10 cellular contexts compared by ENCODE assay signal in the genomic region with DNA sequence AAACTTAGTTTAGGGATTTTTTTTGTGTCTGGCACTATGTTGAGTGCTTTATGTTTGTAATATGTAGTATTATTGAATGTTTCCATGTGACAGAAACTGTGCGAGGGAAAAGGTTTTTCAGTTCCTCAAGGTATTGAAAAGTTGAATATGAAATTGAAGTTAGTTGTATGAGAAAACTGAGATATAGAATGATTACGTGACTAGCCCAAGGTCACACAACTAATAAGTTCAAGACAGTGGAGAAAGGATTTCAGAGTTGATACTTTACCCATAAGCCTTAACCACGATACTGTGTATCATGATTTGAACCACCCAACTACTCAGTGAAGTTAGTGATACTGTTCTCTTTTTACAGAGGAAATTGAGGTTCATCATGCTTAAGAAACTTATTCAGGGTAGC. TPM values are rescaled to one million over a fixed set of nuclear protein-coding genes. Genes with fewer than 3 reads are reported as not detected.
DNase-seq lines count a peak whose midpoint lies in the region; ATAC-seq, FAIRE-seq and TF ChIP-seq lines count a peak whose summit lies in the region.
"Had no signal": no experiment of that assay in that cellular context is flagged by ENCODE, and none has a peak within 500 bp of the region (broad histone marks: within the 10 kb centered on the region; RNA-seq: fewer than 3 reads in every experiment).

No MANE protein-coding gene starts in this region.

- peak; percentile 83 for FAIRE-seq in H54 (lab: Jason Lieb, UNC)

- no peaks in the 10 kb centered on the region for H3K27me3 ChIP-seq in neutrophil

- no peaks in the 10 kb centered on the region for H3K9me3 ChIP-seq in neutrophil

- no peak for TF ChIP-seq CTCF in NB4 (IDR thresholded peaks at IDR 0.05; ENCODE audit: low read depth, low read length)
- TF ChIP-seq CTCF in neutrophil (IDR thresholded peaks at IDR 0.05): no peak

- no peak for TF ChIP-seq POLR2A in H54 (IDR thresholded peaks at IDR 0.05; ENCODE audit: low read depth, low read length)
- TF ChIP-seq POLR2A in NB4 (IDR thresholded peaks at IDR 0.05; ENCODE audit: extremely low read depth, insufficient read length): no peak

- peaks cover 70% of the 10 kb centered on the region for H3K4me1 Mint-ChIP-seq in activated T-cell treated with anti-CD3 and anti-CD28 coated beads, Interleukin-2, amount 50 U/mL, for 24 hours (ENCODE audit: low read depth)

- no peaks in the 10 kb centered on the region for H3K27me3 Mint-ChIP-seq in activated T-cell treated with anti-CD3 and anti-CD28 coated beads, Interleukin-2, amount 50 U/mL, for 24 hours

- ATAC-seq in HG03196 (IDR thresholded peaks at IDR 0.05; ENCODE audit: unreplicated experiment): no peak

- peaks cover 32 to 54% of the 10 kb centered on the region in 2 experiments for H3K4me1 ChIP-seq in neutrophil (ENCODE audit: control insufficient read depth in 1 of 2, insufficient read depth in 1 of 2, low read depth in 1 of 2, low read length in 1 of 2)

- peaks cover 9% of the 10 kb centered on the region for H3K36me3 ChIP-seq in neutrophil

- no peaks in the 10 kb centered on the region for H3K9me3 Mint-ChIP-seq in activated T-cell treated with anti-CD3 and anti-CD28 coated beads, Interleukin-2, amount 50 U/mL, for 24 hours
- H3K9me3 Mint-ChIP-seq: nephron progenitor cell had no signal

- no peak for DNase-seq in activated T-cell treated with anti-CD3 and anti-CD28 coated beads, Interleukin-2, amount 50 U/mL, for 24 hours
- no peak for DNase-seq in activated T-cell treated with anti-CD3 and anti-CD28 coated beads for 4 hours
- DNase-seq in H54 (ENCODE audit: insufficient read length, low spot score): no peak
- DNase-seq in NB4 (ENCODE audit: low read depth): peak; percentile 33
- no peak for DNase-seq in COLO829 (ENCODE audit: low spot score)
- no peak for DNase-seq in G401 (ENCODE audit: low spot score)
- DNase-seq: activated CD8-positive, alpha-beta memory T cell treated with anti-CD3 and anti-CD28 coated beads, Interleukin-2, amount 50 U/mL, for 48 hours; nephron progenitor cell had no signal

- peaks cover 24% of the 10 kb centered on the region for H3K36me3 Mint-ChIP-seq in activated T-cell treated with anti-CD3 and anti-CD28 coated beads, Interleukin-2, amount 50 U/mL, for 24 hours (ENCODE audit: low read depth)

- in situ Hi-C loops in G401 (cut with HindIII; ENCODE audit: low sequenced_read_pairs): no loop called here

- peak overlapping the region; percentile 45 for H3K27ac ChIP-seq in neutrophil

- peak overlapping the region; percentile 47 for H3K4me3 Mint-ChIP-seq in activated T-cell treated with anti-CD3 and anti-CD28 coated beads, Interleukin-2, amount 50 U/mL, for 24 hours
- H3K4me3 Mint-ChIP-seq: nephron progenitor cell had no signal

- peak overlapping the region; percentile 16 for H3K4me3 ChIP-seq in NB4 (ENCODE audit: low read depth, low read length)
- H3K4me3 ChIP-seq in neutrophil (ENCODE audit: low read depth in 1 of 2, low read length in 1 of 2): no peak overlapping the region

- peak overlapping the region; percentile 91 for H3K27ac Mint-ChIP-seq in activated T-cell treated with anti-CD3 and anti-CD28 coated beads, Interleukin-2, amount 50 U/mL, for 24 hours
- H3K27ac Mint-ChIP-seq: nephron progenitor cell had no signal

RNA-seq across cellular contexts. Expression of a gene that starts 5.7 kb away (rescaled TPM):
- 16.1 and 33.2 TPM in 2 replicates for total RNA-seq in G401 (2014; rRNA removed; shearing (Covaris generic))
